In genomic region chr12:124434364-124434763, GRCh38 we compare ENCODE assay signal across 1 cellular context.
TF ChIP-seq lines count a peak whose summit lies in the region.

No MANE protein-coding gene starts in this region.

TF ChIP-seq in GM23338, 12 proteins besides CTCF, POLR2A, EP300 and RAD21 (continued from another document):
- TF ChIP-seq ZNF462 (CRISPR knock-in tag; IDR thresholded peaks at IDR 0.05): no peak
- TF ChIP-seq NANOG (IDR thresholded peaks at IDR 0.05; ENCODE audit: borderline replicate concordance): no peak
- no peak for TF ChIP-seq STAT1 (IDR thresholded peaks at IDR 0.05; ENCODE audit: unreplicated experiment)
- TF ChIP-seq ZNF331 (CRISPR knock-in tag; IDR thresholded peaks at IDR 0.05; ENCODE audit: low read depth): no peak
